8 cellular contexts compared by ENCODE assay signal in the genomic region with DNA sequence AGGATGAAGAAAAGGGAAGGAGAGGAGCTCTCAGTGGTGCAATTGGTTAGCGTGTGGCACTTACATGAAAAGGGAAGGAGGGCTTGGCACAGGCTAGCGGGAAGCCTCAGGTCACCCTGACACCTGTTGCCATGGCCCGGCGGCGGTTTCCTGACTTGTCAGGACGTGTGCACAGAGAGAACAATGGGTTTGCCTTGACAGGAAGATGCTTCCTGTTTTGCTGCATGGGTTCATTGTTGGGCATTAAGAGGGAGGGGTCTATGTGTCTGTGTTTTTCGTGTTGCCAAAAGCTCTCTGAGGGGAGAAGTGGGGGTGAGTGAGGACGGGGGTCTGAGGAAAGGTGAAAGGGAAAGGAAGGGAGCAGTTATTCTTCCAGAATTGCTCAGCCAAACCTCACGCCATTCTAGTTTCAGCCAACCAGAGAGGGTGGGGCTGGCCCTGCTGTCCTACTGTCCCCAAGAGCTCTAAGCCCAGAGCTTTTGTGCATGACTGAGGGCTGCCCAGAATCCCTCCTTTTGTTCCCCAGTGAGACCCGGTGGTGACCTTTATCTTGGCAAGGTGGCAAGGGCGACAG. TPM values are rescaled to one million over a fixed set of nuclear protein-coding genes. Genes with fewer than 3 reads are reported as not detected.
DNase-seq lines count a peak whose midpoint lies in the region; ATAC-seq, FAIRE-seq and TF ChIP-seq lines count a peak whose summit lies in the region.

No MANE protein-coding gene starts in this region.

- no peaks in the 10 kb centered on the region for H3K36me3 ChIP-seq in SJCRH30
- H3K36me3 ChIP-seq in bronchial epithelial cell (ENCODE audit: control insufficient read depth, insufficient read depth, low read length) = no peaks in the 10 kb centered on the region

- peak overlapping the region; percentile 41 for H3K27ac ChIP-seq in SJCRH30

- no peaks in the 10 kb centered on the region for H3K27me3 ChIP-seq in SJCRH30
- H3K27me3 ChIP-seq in bronchial epithelial cell (ENCODE audit: control insufficient read depth, insufficient read depth, low read length) = no peaks in the 10 kb centered on the region

- no peak for TF ChIP-seq CTCF in bronchial epithelial cell (IDR thresholded peaks at IDR 0.05; ENCODE audit: insufficient read depth, low read length, severe bottlenecking)

- H3K4me3 ChIP-seq in SJCRH30 = peak overlapping the region; percentile 19; the same call in 1 of the 2 replicates
- no peak overlapping the region for H3K4me3 ChIP-seq in bronchial epithelial cell (ENCODE audit: low read depth, low read length)

- FAIRE-seq in bronchial epithelial cell (lab: Jason Lieb, UNC) = peak; percentile 58
- no peak for FAIRE-seq in HTR-8/SVneo (lab: Jason Lieb, UNC)

- DNase-seq in DMS53 treated with DMSO at 0.1 percent for 48 hours (lab: John Stamatoyannopoulos, UW; ENCODE audit: unreplicated experiment) (peak; percentile 23), HT1080 (ENCODE audit: low read depth) (peak; percentile 7), SJCRH30 (peak; percentile 61 to 74), bronchial epithelial cell (ENCODE audit: low read depth) (peak; percentile 79), sciatic nerve (ENCODE audit: low spot score) (no peak), HTR-8/SVneo (ENCODE audit: insufficient read length, low spot score) (no peak), HUDEP-2 (lab: John Stamatoyannopoulos, UW; ENCODE audit: unreplicated experiment in 76 of 76) (no peak)

- intact Hi-C loops in sciatic nerve (cut with DNase I) = no loop called here

- no peaks in the 10 kb centered on the region; the same call in 1 of the 2 replicates for H3K9me3 ChIP-seq in SJCRH30 (replicated peaks)

- ATAC-seq in GM21390 (IDR thresholded peaks at IDR 0.05; ENCODE audit: unreplicated experiment) = peak; percentile 83
- peak; percentile 71 for ATAC-seq in sciatic nerve

- H3K4me1 ChIP-seq in SJCRH30 = peaks cover 12% of the 10 kb centered on the region

RNA-seq across cellular contexts. Expression of gene CCR7, which starts 17.1 kb away (rescaled TPM):
- 0.07 and 0.21 TPM in 2 replicates for total RNA-seq in HT1080 (2014; rRNA removed; shearing (Covaris generic))
- 0.08 TPM in 1 of 2 replicates, not detected in the other for polyA plus RNA-seq in HT1080 (2015; cell fraction: cytosol; rRNA removed)
- 0.28 and 0.35 TPM in 2 replicates for polyA plus RNA-seq in HT1080 (2015; cell fraction: nucleus; rRNA removed)
- total RNA-seq in SJCRH30 (2014; rRNA removed; shearing (Covaris generic)) = 0.05 TPM in 1 of 2 replicates, not detected in the other
- total RNA-seq in bronchial epithelial cell (not detected in 2 replicates), sciatic nerve (1.4 TPM)

Comparison
In these comparisons a context has a peak if more than half of its experiments do, and no peak if none do; other contexts are left out.
1. DNase-seq: peak in DMS53 treated with DMSO at 0.1 percent for 48 hours (single experiment), HT1080 (single experiment), SJCRH30 (2 of 2) and bronchial epithelial cell (single experiment); none in sciatic nerve (single experiment), HTR-8/SVneo (single experiment) and HUDEP-2 (0 of 76).